Comparison of ENCODE assay signal across 34 cellular contexts in genomic region chr5:138105709-138106108, GRCh38. TPM values are rescaled to one million over a fixed set of nuclear protein-coding genes. Genes with fewer than 3 reads are reported as not detected.
"Had no signal": no experiment of that assay in that cellular context is flagged by ENCODE, and none has a peak within 500 bp of the region (broad histone marks: within the 10 kb centered on the region; RNA-seq: fewer than 3 reads in every experiment).

No MANE protein-coding gene starts in this region.

- H3K9me3 ChIP-seq: MG63 had no signal

- H3K36me3 ChIP-seq: MG63 had no signal

- H3K4me3 ChIP-seq: MG63 had no signal

- DNase-seq: Kasumi-1, MG63, MM.1S, MV-4-11, NCI-H1048, NCI-H1092, NCI-H1092 treated with DMSO at 0.1 percent for 48 hours, NCI-H1105, NCI-H1417 treated with DMSO at 0.1 percent for 48 hours, NCI-H1436, NCI-H1436 treated with DMSO at 0.1 percent for 48 hours, NCI-H146, NCI-H1694, NCI-H1694 treated with DMSO at 0.1 percent for 48 hours, NCI-H187, NCI-H187 treated with DMSO at 0.1 percent for 48 hours, NCI-H1930, NCI-H2029, NCI-H2081, NCI-H2081 treated with DMSO at 0.1 percent for 48 hours, NCI-H2107, NCI-H2171, NCI-H2171 treated with DMSO at 0.1 percent for 48 hours, NCI-H2227 treated with DMSO at 0.1 percent for 48 hours, NCI-H226, NCI-H446, NCI-H446 treated with DMSO at 0.1 percent for 48 hours, NCI-H510A, NCI-H510A treated with DMSO at 0.1 percent for 48 hours, NCI-H524 treated with DMSO at 0.1 percent for 48 hours, NCI-H526 had no signal

RNA-seq across cellular contexts. Expression of gene WNT8A, which starts 21.9 kb away (rescaled TPM):
- total RNA-seq: LHCN-M2, MCF 10A, NCI-H460 had no signal

RNA-seq across cellular contexts. Expression of gene NME5, which starts 33.5 kb away (rescaled TPM):
- total RNA-seq: MCF 10A had no signal
